Comparison of ENCODE assay signal across 24 cellular contexts in the genomic region with DNA sequence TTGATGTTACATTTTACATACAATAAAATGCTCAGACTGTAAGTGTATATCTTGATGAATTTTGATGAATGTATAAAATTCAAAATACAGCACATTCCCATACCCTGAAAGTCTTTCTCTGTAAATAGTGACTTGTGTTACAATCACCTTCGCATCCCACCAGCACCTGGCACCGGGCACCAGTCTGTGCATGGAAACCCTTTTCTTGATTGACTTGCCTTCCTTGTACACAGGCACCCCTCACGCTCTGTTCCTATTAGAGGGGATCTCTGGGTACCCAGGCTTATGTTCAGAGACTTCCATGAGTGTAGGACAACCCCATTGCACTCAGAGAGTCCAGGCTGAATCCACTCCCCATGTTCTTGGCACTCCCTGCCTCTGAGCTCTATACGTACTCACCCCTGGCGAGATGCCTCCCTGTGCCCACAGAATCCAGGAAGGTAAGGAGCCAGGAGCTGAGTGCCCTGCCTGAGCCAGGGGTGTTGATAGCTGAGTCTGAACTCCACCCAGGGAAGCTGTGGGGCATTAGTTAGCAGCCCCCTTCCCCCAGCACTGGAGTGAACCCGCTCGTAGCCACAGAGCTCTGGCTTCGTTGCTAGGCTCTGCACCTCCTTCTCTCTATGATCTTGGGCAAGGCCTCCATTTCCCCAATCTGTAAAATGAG. TPM values are rescaled to one million over a fixed set of nuclear protein-coding genes. Genes with fewer than 3 reads are reported as not detected.
A peak's percentile ranks its signal among the peaks of the same experiment; 100 is the strongest.
DNase-seq lines count a peak whose midpoint lies in the region; ATAC-seq, FAIRE-seq and TF ChIP-seq lines count a peak whose summit lies in the region.
"Had no signal": no experiment of that assay in that cellular context is flagged by ENCODE, and none has a peak within 500 bp of the region (broad histone marks: within the 10 kb centered on the region; RNA-seq: fewer than 3 reads in every experiment).

No MANE protein-coding gene starts in this region.

- H3K4me1 Mint-ChIP-seq in activated CD8-positive, alpha-beta T cell treated with anti-CD3 and anti-CD28 coated beads, Interleukin-2, amount 10 ng/mL, durations not matched to agents 7 days and 5 days (ENCODE audit: low read depth) = peaks cover 2% of the 10 kb centered on the region
- no peaks in the 10 kb centered on the region for H3K4me1 Mint-ChIP-seq in activated CD8-positive, alpha-beta T cell treated with anti-CD3 and anti-CD28 coated beads for 36 hours (ENCODE audit: low read depth)
- H3K4me1 Mint-ChIP-seq in MCF 10A (ENCODE audit: insufficient read depth, unreplicated experiment) = peaks cover 21% of the 10 kb centered on the region
- H3K4me1 Mint-ChIP-seq: stimulated activated naive B cell treated with anti-CD40 and anti-IgM and Interleukin-4, amounts not matched to agents 10 μg/mL and 1 μg/mL and 100 μg/mL, for 72 hours had no signal

- H3K9me3 Mint-ChIP-seq in activated CD8-positive, alpha-beta T cell treated with anti-CD3 and anti-CD28 coated beads, Interleukin-2, amount 10 ng/mL, durations not matched to agents 7 days and 5 days (ENCODE audit: insufficient read depth) = no peaks in the 10 kb centered on the region
- H3K9me3 Mint-ChIP-seq in activated CD8-positive, alpha-beta T cell treated with anti-CD3 and anti-CD28 coated beads for 36 hours = no peaks in the 10 kb centered on the region
- H3K9me3 Mint-ChIP-seq in MCF 10A (ENCODE audit: unreplicated experiment) = no peaks in the 10 kb centered on the region
- H3K9me3 Mint-ChIP-seq: IgD-negative memory B cell; stimulated activated naive B cell treated with anti-CD40 and anti-IgM and Interleukin-4, amounts not matched to agents 10 μg/mL and 1 μg/mL and 100 μg/mL, for 72 hours had no signal

- no peak overlapping the region for H2AFZ ChIP-seq in keratinocyte (ENCODE audit: control insufficient read depth, low read length)

- peak overlapping the region; percentile 85 for H3K9ac ChIP-seq in keratinocyte (ENCODE audit: control insufficient read depth, extremely low read depth, insufficient read depth, low read length)

- ATAC-seq in activated CD8-positive, alpha-beta T cell treated with anti-CD3 and anti-CD28 coated beads, Interleukin-2, amount 10 ng/mL, durations not matched to agents 7 days and 5 days = no peak
- ATAC-seq in activated CD8-positive, alpha-beta T cell treated with anti-CD3 and anti-CD28 coated beads for 36 hours = no peak
- ATAC-seq in left lobe of liver (no peak), HG03108 (IDR thresholded peaks at IDR 0.05; ENCODE audit: unreplicated experiment) (no peak)
- ATAC-seq: stimulated activated naive B cell treated with anti-CD40 and anti-IgM and Interleukin-4, amounts not matched to agents 10 μg/mL and 1 μg/mL and 100 μg/mL, for 72 hours had no signal

- peaks cover 11% of the 10 kb centered on the region for H3K27me3 Mint-ChIP-seq in activated CD8-positive, alpha-beta T cell treated with anti-CD3 and anti-CD28 coated beads, Interleukin-2, amount 10 ng/mL, durations not matched to agents 7 days and 5 days (ENCODE audit: low read depth)
- peaks cover 16% of the 10 kb centered on the region for H3K27me3 Mint-ChIP-seq in activated CD8-positive, alpha-beta T cell treated with anti-CD3 and anti-CD28 coated beads for 36 hours
- no peaks in the 10 kb centered on the region for H3K27me3 Mint-ChIP-seq in MCF 10A (ENCODE audit: insufficient read depth, unreplicated experiment)

- intact Hi-C loops in activated CD8-positive, alpha-beta T cell treated with anti-CD3 and anti-CD28 coated beads for 36 hours (cut with micrococcal nuclease) = no loop called here
- intact Hi-C loops in MCF 10A (cut with micrococcal nuclease) = loop anchor here (1.0 to 2.0 kb wide), 4 partner anchors 14 to 86 kb away; no protein-coding TSS in a partner anchor

- peak; percentile 84 for FAIRE-seq in keratinocyte (lab: Jason Lieb, UNC)
- FAIRE-seq: endometrium, GM18507, islet of Langerhans had no signal

- peaks cover 36% of the 10 kb centered on the region for H3K4me1 ChIP-seq in keratinocyte (ENCODE audit: control insufficient read depth, extremely low read depth, insufficient read depth, low read length)
- peaks cover 30% of the 10 kb centered on the region for H3K4me1 ChIP-seq in suprapubic skin

- CTCF ChIA-PET in activated CD8-positive, alpha-beta T cell treated with anti-CD3 and anti-CD28 coated beads, Interleukin-2, amount 10 ng/mL, durations not matched to agents 7 days and 5 days (lab: Charles Lee) = interaction anchor here (1.5 kb wide), 1 partner anchor 102 kb away, joined by 4 read pairs; no protein-coding TSS in a partner anchor
- CTCF ChIA-PET in activated CD8-positive, alpha-beta T cell treated with anti-CD3 and anti-CD28 coated beads for 36 hours (lab: Charles Lee) = no interaction called here
- CTCF ChIA-PET in MCF 10A (lab: Yijun Ruan, JAX) = interaction anchor here (1.0 to 22.1 kb wide), 15 partner anchors 10 to 251 kb away, joined by 4 to 474 read pairs (median 10); partner anchors contain the start of gene PKP1

- BruUV-seq in MCF 10A (replicated peaks; lab: Mats Ljungman, UMichigan) = TSS peak; percentile 76

- H3K9me3 ChIP-seq in keratinocyte (ENCODE audit: control insufficient read depth, low read depth, low read length) = no peaks in the 10 kb centered on the region
- no peaks in the 10 kb centered on the region for H3K9me3 ChIP-seq in suprapubic skin
- H3K9me3 ChIP-seq: BE2C, colonic mucosa, upper lobe of right lung had no signal

- H3K4me2 ChIP-seq in keratinocyte (ENCODE audit: control insufficient read depth, extremely low read depth, insufficient read depth, low read depth, low read length) = peak overlapping the region; percentile 76

- 56% methylated on average over 8 of the region's 8 CpGs for WGBS in suprapubic skin

- no peaks in the 10 kb centered on the region for H3K79me2 ChIP-seq in keratinocyte (ENCODE audit: control insufficient read depth, insufficient read depth, low read length)

- H3K27me3 ChIP-seq in keratinocyte (ENCODE audit: control insufficient read depth, extremely low read depth, insufficient read depth, low read length) = no peaks in the 10 kb centered on the region
- peaks cover 9% of the 10 kb centered on the region for H3K27me3 ChIP-seq in suprapubic skin
- H3K27me3 ChIP-seq: BE2C, brain microvascular endothelial cell, colonic mucosa had no signal

- dilution Hi-C loops in keratinocyte (cut with MboI; ENCODE audit: extremely low pct_ligation_motif_present, low sequenced_read_pairs) = no loop called here

- DNase-seq in activated CD8-positive, alpha-beta T cell treated with anti-CD3 and anti-CD28 coated beads, Interleukin-2, amount 10 ng/mL, durations not matched to agents 7 days and 5 days = peak; percentile 4
- no peak for DNase-seq in activated CD8-positive, alpha-beta T cell treated with anti-CD3 and anti-CD28 coated beads for 36 hours
- DNase-seq in MCF 10A (ENCODE audit: unreplicated experiment) (peak; percentile 92), keratinocyte (ENCODE audit: low read depth, low spot score) (peak; percentile 58), suprapubic skin (ENCODE audit: low spot score in 2 of 2) (peak in 1 of 2 donors; percentile 63), left lobe of liver (ENCODE audit: low spot score) (no peak), inferior parietal cortex (ENCODE audit: extremely low spot score) (no peak)
- DNase-seq: 8988T; BE2C; brain microvascular endothelial cell; colonic mucosa; NCI-H1417 treated with DMSO at 0.1 percent for 48 hours; NCI-H2171 treated with DMSO at 0.1 percent for 48 hours; NCI-H526; RPMI8226; stimulated activated CD4-positive, alpha-beta T cell treated with anti-CD3 and anti-CD28 coated beads, Interleukin-1b, Interleukin-23, amount 100 ng/mL, for 48 hours; stimulated activated naive B cell treated with anti-CD40 and anti-IgM and Interleukin-4, amounts not matched to agents 10 μg/mL and 1 μg/mL and 100 μg/mL, for 72 hours; upper lobe of right lung had no signal

- H3K36me3 ChIP-seq in keratinocyte (ENCODE audit: control insufficient read depth in 2 of 2, extremely low read depth in 1 of 2, insufficient read depth in 2 of 2, low read length in 2 of 2) (no peaks in the 10 kb centered on the region), suprapubic skin (no peaks in the 10 kb centered on the region)
- H3K36me3 ChIP-seq: BE2C, brain microvascular endothelial cell, colonic mucosa, upper lobe of right lung had no signal

- no peak overlapping the region for H3K4me3 Mint-ChIP-seq in activated CD8-positive, alpha-beta T cell treated with anti-CD3 and anti-CD28 coated beads, Interleukin-2, amount 10 ng/mL, durations not matched to agents 7 days and 5 days
- H3K4me3 Mint-ChIP-seq in activated CD8-positive, alpha-beta T cell treated with anti-CD3 and anti-CD28 coated beads for 36 hours = no peak overlapping the region
- peak overlapping the region; percentile 38 for H3K4me3 Mint-ChIP-seq in MCF 10A (ENCODE audit: unreplicated experiment)
- H3K4me3 Mint-ChIP-seq: IgD-negative memory B cell; stimulated activated naive B cell treated with anti-CD40 and anti-IgM and Interleukin-4, amounts not matched to agents 10 μg/mL and 1 μg/mL and 100 μg/mL, for 72 hours had no signal

- no peaks in the 10 kb centered on the region for H3K9me1 ChIP-seq in keratinocyte (ENCODE audit: control insufficient read depth, extremely low read depth, insufficient read depth, low read length)

- TF ChIP-seq POLR2A in suprapubic skin (IDR thresholded peaks at IDR 0.05) = no peak

- TF ChIP-seq CTCF in activated CD8-positive, alpha-beta T cell treated with anti-CD3 and anti-CD28 coated beads for 36 hours (IDR thresholded peaks at IDR 0.05) = no peak
- TF ChIP-seq CTCF in MCF 10A (IDR thresholded peaks at IDR 0.05; ENCODE audit: unreplicated experiment) (no peak), keratinocyte (optimal IDR thresholded peaks at IDR 0.05 in 1 of 3, IDR thresholded peaks at IDR 0.05 in 1 of 3, conservative IDR thresholded peaks at IDR 0.05 in 1 of 3; ENCODE audit: extremely low read depth in 1 of 3, insufficient read depth in 2 of 3, low read length in 3 of 3) (no peak), suprapubic skin (IDR thresholded peaks at IDR 0.05) (no peak)

- no peaks in the 10 kb centered on the region for H4K20me1 ChIP-seq in keratinocyte (ENCODE audit: control insufficient read depth, extremely low read depth, insufficient read depth, low read length)

- H3K4me3 ChIP-seq in keratinocyte (ENCODE audit: control insufficient read depth in 2 of 3, extremely low read depth in 1 of 3, insufficient read depth in 2 of 3, low read depth in 1 of 3, low read length in 3 of 3) (no peak overlapping the region), suprapubic skin (no peak overlapping the region)
- H3K4me3 ChIP-seq: upper lobe of right lung had no signal

- no peaks in the 10 kb centered on the region for H3K36me3 Mint-ChIP-seq in activated CD8-positive, alpha-beta T cell treated with anti-CD3 and anti-CD28 coated beads, Interleukin-2, amount 10 ng/mL, durations not matched to agents 7 days and 5 days (ENCODE audit: low read depth)
- H3K36me3 Mint-ChIP-seq in activated CD8-positive, alpha-beta T cell treated with anti-CD3 and anti-CD28 coated beads for 36 hours (ENCODE audit: low read depth) = no peaks in the 10 kb centered on the region
- H3K36me3 Mint-ChIP-seq in MCF 10A (ENCODE audit: insufficient read depth, unreplicated experiment) = no peaks in the 10 kb centered on the region
- H3K36me3 Mint-ChIP-seq: IgD-negative memory B cell; stimulated activated naive B cell treated with anti-CD40 and anti-IgM and Interleukin-4, amounts not matched to agents 10 μg/mL and 1 μg/mL and 100 μg/mL, for 72 hours had no signal

- H3K27ac ChIP-seq in keratinocyte (ENCODE audit: control insufficient read depth, insufficient read depth, low read length) = peak overlapping the region; percentile 92
- H3K27ac ChIP-seq in suprapubic skin = peak overlapping the region; percentile 75
- H3K27ac ChIP-seq: brain microvascular endothelial cell, upper lobe of right lung had no signal

- no peak for TF ChIP-seq EP300 in suprapubic skin (IDR thresholded peaks at IDR 0.05)

- no peak overlapping the region for H3K27ac Mint-ChIP-seq in activated CD8-positive, alpha-beta T cell treated with anti-CD3 and anti-CD28 coated beads, Interleukin-2, amount 10 ng/mL, durations not matched to agents 7 days and 5 days
- no peak overlapping the region for H3K27ac Mint-ChIP-seq in activated CD8-positive, alpha-beta T cell treated with anti-CD3 and anti-CD28 coated beads for 36 hours
- H3K27ac Mint-ChIP-seq in MCF 10A (ENCODE audit: low read depth, unreplicated experiment) = peak overlapping the region; percentile 84
- H3K27ac Mint-ChIP-seq: IgD-negative memory B cell; stimulated activated naive B cell treated with anti-CD40 and anti-IgM and Interleukin-4, amounts not matched to agents 10 μg/mL and 1 μg/mL and 100 μg/mL, for 72 hours had no signal

- POLR2A ChIA-PET in activated CD8-positive, alpha-beta T cell treated with anti-CD3 and anti-CD28 coated beads, Interleukin-2, amount 10 ng/mL, durations not matched to agents 7 days and 5 days (lab: Charles Lee) = no interaction called here
- POLR2A ChIA-PET in activated CD8-positive, alpha-beta T cell treated with anti-CD3 and anti-CD28 coated beads for 36 hours (lab: Charles Lee) = no interaction called here
- POLR2A ChIA-PET in MCF 10A (lab: Yijun Ruan, JAX) = interaction anchor here (0.7 to 46.7 kb wide), 21 partner anchors 8 to 693 kb away, joined by 3 to 3819 read pairs (median 9); partner anchors contain the start of genes CSRP1, LAD1, PHLDA3 and PKP1

RNA-seq across cellular contexts. Expression of gene PKP1, which starts 22.5 kb away (rescaled TPM):
- not detected for total RNA-seq in activated CD8-positive, alpha-beta T cell treated with anti-CD3 and anti-CD28 coated beads, Interleukin-2, amount 10 ng/mL, durations not matched to agents 7 days and 5 days
- not detected for total RNA-seq in activated CD8-positive, alpha-beta T cell treated with anti-CD3 and anti-CD28 coated beads for 36 hours
- total RNA-seq in MCF 10A (2022) = 0.30 and 0.32 TPM in 2 replicates
- polyA plus RNA-seq in keratinocyte = 163 to 301 TPM (median 169 TPM) in 3 replicates
- 262 TPM for polyA plus RNA-seq in keratinocyte (2011; ENCODE audit: low read depth)
- 168 and 222 TPM in 2 replicates for polyA plus RNA-seq in keratinocyte (2011; cell fraction: cytosol; rRNA removed)
- 418 and 503 TPM in 2 replicates for polyA plus RNA-seq in keratinocyte (2011; cell fraction: nucleus; rRNA removed)
- polyA plus RNA-seq in keratinocyte (2012; ENCODE audit: low replicate concordance) = 160 and 587 TPM in 2 replicates
- polyA minus RNA-seq in keratinocyte = 263 to 433 TPM (median 366 TPM) in 3 replicates
- polyA minus RNA-seq in keratinocyte (2011; cell fraction: cytosol; rRNA and poly(A)+ RNA removed) = 238 TPM
- polyA minus RNA-seq in keratinocyte (2011; cell fraction: nucleus; rRNA and poly(A)+ RNA removed) = 239 and 304 TPM in 2 replicates
- 1,000 to 10,000 TPM in 3 of 4 donors, 100 to 1,000 TPM in 1; 888 to 1,187 (median 1,096) TPM for total RNA-seq in suprapubic skin
- total RNA-seq in left lobe of liver = 0.03 TPM
- total RNA-seq: fibroblast of villous mesenchyme had no signal
- polyA plus RNA-seq: IgD-negative memory B cell had no signal

Comparison
In these comparisons a context has a peak if more than half of its experiments do, and no peak if none do; other contexts are left out.
1. DNase-seq: peak in activated CD8-positive, alpha-beta T cell treated with anti-CD3 and anti-CD28 coated beads, Interleukin-2, amount 10 ng/mL, durations not matched to agents 7 days and 5 days (single experiment), MCF 10A (single experiment) and keratinocyte (single experiment); none in activated CD8-positive, alpha-beta T cell treated with anti-CD3 and anti-CD28 coated beads for 36 hours (single experiment), left lobe of liver (single experiment) and inferior parietal cortex (single experiment).
2. RNA of gene PKP1, which starts 22.5 kb away (total RNA-seq): 888 to 1,187 TPM in suprapubic skin; 0.30 to 0.32 TPM in MCF 10A, 0.03 TPM in left lobe of liver (single experiment), not detected in activated CD8-positive, alpha-beta T cell treated with anti-CD3 and anti-CD28 coated beads, Interleukin-2, amount 10 ng/mL, durations not matched to agents 7 days and 5 days and not detected in activated CD8-positive, alpha-beta T cell treated with anti-CD3 and anti-CD28 coated beads for 36 hours; every median in the first group is over 100 times any median in the second.